In genomic region chr6:30907290-30907757, GRCh38 we compare ENCODE assay signal across 9 cellular contexts. TPM values are rescaled to one million over a fixed set of nuclear protein-coding genes. Genes with fewer than 3 reads are reported as not detected.
DNase-seq lines count a peak whose midpoint lies in the region; TF ChIP-seq lines count a peak whose summit lies in the region.
"Not testable (repeated sequence)": the region's sequence is repeated elsewhere in the genome, so short reads cannot be mapped to it uniquely, and the experiment has no call there.
"Had no signal": no experiment of that assay in that cellular context is flagged by ENCODE, and none has a peak within 500 bp of the region (broad histone marks: within the 10 kb centered on the region; RNA-seq: fewer than 3 reads in every experiment).

No MANE protein-coding gene starts in this region.

- H3K9ac ChIP-seq in mucosa of stomach (ENCODE audit: low read length), result peak overlapping the region; percentile 82

- H3K27me3 ChIP-seq in PC-9 (ENCODE audit: insufficient read depth, low read depth); ascending aorta; mucosa of stomach (ENCODE audit: control insufficient read depth, insufficient read depth, low read length): not testable (repeated sequence)

- intact Hi-C loops in PC-9 (cut with micrococcal nuclease; ENCODE audit: unreplicated experiment); ascending aorta (cut with DNase I): not testable (repeated sequence)

- CTCF ChIA-PET in PC-9 (lab: Charles Lee), result interaction anchor here (0.9 to 1.6 kb wide), 4 partner anchors 13 to 173 kb away, joined by 3 to 6 read pairs (median 5); no protein-coding TSS in a partner anchor

- peak overlapping the region; percentile 90 for H3K27ac Mint-ChIP-seq in stimulated activated naive CD8-positive, alpha-beta T cell treated with anti-CD3 and anti-CD28 coated beads, Interleukin-15, Interleukin-2, amounts not matched to agents 100 ng/mL and 50 ng/mL, for 24 hours

- H3K27me3 Mint-ChIP-seq in stimulated activated naive CD8-positive, alpha-beta T cell treated with anti-CD3 and anti-CD28 coated beads, Interleukin-15, Interleukin-2, amounts not matched to agents 100 ng/mL and 50 ng/mL, for 24 hours, result not testable (repeated sequence)

- not testable (repeated sequence) for BruUV-seq in PC-9 (replicated peaks; lab: Mats Ljungman, UMichigan)

- not testable (repeated sequence) for H3K79me2 ChIP-seq in PC-9 (ENCODE audit: low read depth)

- peak overlapping the region; percentile 95 for H3K4me3 Mint-ChIP-seq in stimulated activated naive CD8-positive, alpha-beta T cell treated with anti-CD3 and anti-CD28 coated beads, Interleukin-15, Interleukin-2, amounts not matched to agents 100 ng/mL and 50 ng/mL, for 24 hours

- peaks cover 28% of the 10 kb centered on the region for H3K4me1 Mint-ChIP-seq in stimulated activated naive CD8-positive, alpha-beta T cell treated with anti-CD3 and anti-CD28 coated beads, Interleukin-15, Interleukin-2, amounts not matched to agents 100 ng/mL and 50 ng/mL, for 24 hours (ENCODE audit: low read depth)

- H3K4me3 ChIP-seq in PC-9, result peak overlapping the region; percentile 34; the same call in 1 of the 2 replicates
- peak overlapping the region; percentile 71 to 95 for H3K4me3 ChIP-seq in ascending aorta
- peak overlapping the region; percentile 93 for H3K4me3 ChIP-seq in foreskin fibroblast (ENCODE audit: low read depth in 1 of 2, low read length in 2 of 2)
- H3K4me3 ChIP-seq in mucosa of stomach (ENCODE audit: low read length), result peak overlapping the region; percentile 95

- peak; percentile 54 for DNase-seq in DMS53 (lab: John Stamatoyannopoulos, UW)
- DNase-seq in PC-9; ascending aorta (ENCODE audit: low spot score in 2 of 2); foreskin fibroblast: not testable (repeated sequence)

- not testable (repeated sequence) for H4K20me1 ChIP-seq in PC-9 (ENCODE audit: insufficient read depth)

- H3K4me1 ChIP-seq in PC-9 (replicated peaks; ENCODE audit: insufficient read depth), result not testable (repeated sequence)
- H3K4me1 ChIP-seq in ascending aorta (peaks cover 0 to 10% of the 10 kb centered on the region in 2 donors), mucosa of stomach (ENCODE audit: control insufficient read depth, insufficient read depth, low read length) (peaks cover 12% of the 10 kb centered on the region)

- TF ChIP-seq CTCF in PC-9 (conservative IDR thresholded peaks at IDR 0.05); ascending aorta (IDR thresholded peaks at IDR 0.05); foreskin fibroblast (IDR thresholded peaks at IDR 0.05; ENCODE audit: low read depth, low read length): not testable (repeated sequence)

- not testable (repeated sequence) for H3K36me3 ChIP-seq in PC-9 (ENCODE audit: low read depth); mucosa of stomach (ENCODE audit: control insufficient read depth, insufficient read depth, low read length)
- peaks cover 16 to 24% of the 10 kb centered on the region in 2 donors for H3K36me3 ChIP-seq in ascending aorta

- peaks cover 24% of the 10 kb centered on the region for H3K36me3 Mint-ChIP-seq in stimulated activated naive CD8-positive, alpha-beta T cell treated with anti-CD3 and anti-CD28 coated beads, Interleukin-15, Interleukin-2, amounts not matched to agents 100 ng/mL and 50 ng/mL, for 24 hours (ENCODE audit: low read depth)

- POLR2A ChIA-PET in PC-9 (lab: Charles Lee; ENCODE audit: unreplicated experiment), result interaction anchor here (0.5 to 0.8 kb wide), 6 partner anchors 24 to 414 kb away, joined by 3 to 10 read pairs (median 4); partner anchors contain the start of gene IER3

- H3K27ac ChIP-seq in PC-9, result peak overlapping the region; percentile 43
- not testable (repeated sequence) for H3K27ac ChIP-seq in ascending aorta

- not testable (repeated sequence) for H3K9me3 Mint-ChIP-seq in stimulated activated naive CD8-positive, alpha-beta T cell treated with anti-CD3 and anti-CD28 coated beads, Interleukin-15, Interleukin-2, amounts not matched to agents 100 ng/mL and 50 ng/mL, for 24 hours

- peak overlapping the region; percentile 60 for H3K4me2 ChIP-seq in PC-9

- H3K9me2 ChIP-seq in PC-9 (ENCODE audit: insufficient read depth), result not testable (repeated sequence)

- H3K9me3 ChIP-seq in PC-9 (ENCODE audit: insufficient read depth, low read depth); ascending aorta; mucosa of stomach (ENCODE audit: control insufficient read depth, low read length): not testable (repeated sequence)

- H2AFZ ChIP-seq in PC-9, result peak overlapping the region; percentile 23

- H3F3A ChIP-seq in PC-9 (ENCODE audit: insufficient read depth, low read depth), result peaks cover 29% of the 10 kb centered on the region

RNA-seq across cellular contexts. Expression of gene GTF2H4, which starts 0.7 kb away (rescaled TPM):
- 31.3 and 43.9 TPM in 2 replicates for total RNA-seq in PC-9 (2021)
- total RNA-seq in ascending aorta, result 81.0 TPM

RNA-seq across cellular contexts. Expression of gene VARS2, which starts 6.7 kb away (rescaled TPM):
- total RNA-seq in PC-9 (2021) (59.4 and 60.3 TPM in 2 replicates), ascending aorta (5.7 TPM)

RNA-seq across cellular contexts. Expression of gene DDR1, which starts 23.0 kb away (rescaled TPM):
- total RNA-seq in PC-9 (2021) (267 and 269 TPM in 2 replicates), ascending aorta (18.8 TPM)

RNA-seq across cellular contexts. Expression of gene SFTA2, which starts 24.6 kb away (rescaled TPM):
- total RNA-seq in PC-9 (2021), result 0.72 and 0.75 TPM in 2 replicates
- not detected for total RNA-seq in ascending aorta
- total RNA-seq: dermis blood vessel endothelial cell, lung microvascular endothelial cell, NCI-H460 had no signal

RNA-seq across cellular contexts. Expression of gene MUCL3, which starts 33.4 kb away (rescaled TPM):
- total RNA-seq in PC-9 (2021), result not detected in 2 replicates
- total RNA-seq in ascending aorta, result not detected
- total RNA-seq: dermis blood vessel endothelial cell, lung microvascular endothelial cell had no signal

Comparison
In these comparisons a context has a peak if more than half of its experiments do, and no peak if none do; other contexts are left out.
1. H3K4me3 ChIP-seq: peak in every context shown above with its lines; median percentile 95 in mucosa of stomach; 93 in foreskin fibroblast; 83 in ascending aorta; 34 in PC-9.
2. RNA of gene DDR1, which starts 23.0 kb away (total RNA-seq): 267 to 269 TPM in PC-9; 18.8 TPM in ascending aorta (single experiment); every median in the first group is over 10 times any median in the second.